Comparison of ENCODE assay signal across 19 cellular contexts in the genomic region with DNA sequence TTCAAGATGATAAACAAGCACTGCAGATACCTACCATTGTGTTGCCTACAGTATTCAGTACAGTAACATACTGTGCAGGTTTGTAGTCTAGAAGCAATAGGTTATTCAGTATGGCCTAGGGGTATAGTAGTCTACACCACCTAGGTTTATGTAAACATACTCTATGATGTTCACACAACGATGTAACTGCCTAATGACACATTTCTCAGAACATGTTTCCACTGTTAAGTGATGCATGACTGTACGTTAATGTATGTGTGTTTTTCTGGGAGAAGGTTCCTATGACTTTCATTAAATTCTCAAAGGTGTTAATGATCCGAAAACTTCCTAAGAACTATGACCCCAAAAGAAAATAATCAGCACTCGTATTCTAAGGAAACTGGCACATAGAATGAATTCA. TPM values are rescaled to one million over a fixed set of nuclear protein-coding genes. Genes with fewer than 3 reads are reported as not detected.
DNase-seq lines count a peak whose midpoint lies in the region; ATAC-seq and TF ChIP-seq lines count a peak whose summit lies in the region.
"Had no signal": no experiment of that assay in that cellular context is flagged by ENCODE, and none has a peak within 500 bp of the region (broad histone marks: within the 10 kb centered on the region; RNA-seq: fewer than 3 reads in every experiment).

No MANE protein-coding gene starts in this region.

- POLR2A ChIA-PET in activated CD4-positive, alpha-beta T cell treated with anti-CD3 and anti-CD28 coated beads for 36 hours (lab: Charles Lee): no interaction called here
- POLR2A ChIA-PET in HEK293T (lab: Yijun Ruan, JAX): no interaction called here
- POLR2A ChIA-PET in activated CD8-positive, alpha-beta T cell treated with anti-CD3 and anti-CD28 coated beads for 36 hours (lab: Charles Lee): interaction anchor here (2.7 kb wide), 1 partner anchor 8 kb away, joined by 6 read pairs; no protein-coding TSS in a partner anchor

- peaks cover 3% of the 10 kb centered on the region for H3K4me1 Mint-ChIP-seq in activated CD4-positive, alpha-beta T cell treated with anti-CD3 and anti-CD28 coated beads for 36 hours
- no peaks in the 10 kb centered on the region for H3K4me1 Mint-ChIP-seq in activated CD8-positive, alpha-beta T cell treated with anti-CD3 and anti-CD28 coated beads for 36 hours (ENCODE audit: low read depth)

- no peak for DNase-seq in activated CD4-positive, alpha-beta T cell treated with anti-CD3 and anti-CD28 coated beads for 36 hours
- no peak for DNase-seq in activated CD4-positive, alpha-beta T cell treated with anti-CD3 and anti-CD28 coated beads, Interleukin-2, amount 50 U/mL, for 48 hours
- DNase-seq in NCI-H2081 (lab: John Stamatoyannopoulos, UW): peak; percentile 41 to 86
- no peak for DNase-seq in RWPE2 (ENCODE audit: low spot score)
- DNase-seq in HEK293T (ENCODE audit: extremely low spot score): no peak
- DNase-seq in GM19240 (ENCODE audit: insufficient read length, low spot score): no peak
- DNase-seq in activated CD8-positive, alpha-beta T cell treated with anti-CD3 and anti-CD28 coated beads for 36 hours: no peak
- DNase-seq: Calu3, DMS79, MG63, NCI-H1092 treated with DMSO at 0.1 percent for 48 hours, NCI-H2029, NCI-H446, SK-N-SH had no signal

- TF ChIP-seq CTCF in RWPE2 (IDR thresholded peaks at IDR 0.05; ENCODE audit: poor library complexity, severe bottlenecking): no peak
- TF ChIP-seq CTCF in activated CD8-positive, alpha-beta T cell treated with anti-CD3 and anti-CD28 coated beads for 36 hours (IDR thresholded peaks at IDR 0.05): no peak

- H3K4me3 ChIP-seq in RWPE2 (ENCODE audit: severe bottlenecking): no peak overlapping the region
- H3K4me3 ChIP-seq: A549, MG63, PC-9 had no signal

- intact Hi-C loops in activated CD4-positive, alpha-beta T cell treated with anti-CD3 and anti-CD28 coated beads for 36 hours (cut with DNase I, micrococcal nuclease): no loop called here
- intact Hi-C loops in activated CD8-positive, alpha-beta T cell treated with anti-CD3 and anti-CD28 coated beads for 36 hours (cut with micrococcal nuclease): no loop called here

- no peaks in the 10 kb centered on the region for H3K36me3 Mint-ChIP-seq in activated CD4-positive, alpha-beta T cell treated with anti-CD3 and anti-CD28 coated beads for 36 hours (ENCODE audit: low read depth)
- H3K36me3 Mint-ChIP-seq in activated CD8-positive, alpha-beta T cell treated with anti-CD3 and anti-CD28 coated beads for 36 hours (ENCODE audit: low read depth): no peaks in the 10 kb centered on the region

- CTCF ChIA-PET in activated CD4-positive, alpha-beta T cell treated with anti-CD3 and anti-CD28 coated beads for 36 hours (lab: Charles Lee): no interaction called here
- CTCF ChIA-PET in HEK293T (lab: Yijun Ruan, JAX): no interaction called here
- CTCF ChIA-PET in activated CD8-positive, alpha-beta T cell treated with anti-CD3 and anti-CD28 coated beads for 36 hours (lab: Charles Lee): no interaction called here

- H3K36me3 ChIP-seq in RWPE2 (ENCODE audit: low read depth): no peaks in the 10 kb centered on the region
- H3K36me3 ChIP-seq: MG63 had no signal

- no peaks in the 10 kb centered on the region for H3K27me3 ChIP-seq in RWPE2 (ENCODE audit: insufficient read depth, poor library complexity, severe bottlenecking)
- H3K27me3 ChIP-seq: MG63 had no signal

- H3K9me3 ChIP-seq in RWPE2 (ENCODE audit: severe bottlenecking): no peaks in the 10 kb centered on the region
- H3K9me3 ChIP-seq: A549, MG63, SK-N-SH had no signal

- no peaks in the 10 kb centered on the region for H3K27me3 Mint-ChIP-seq in activated CD4-positive, alpha-beta T cell treated with anti-CD3 and anti-CD28 coated beads for 36 hours
- no peaks in the 10 kb centered on the region for H3K27me3 Mint-ChIP-seq in activated CD8-positive, alpha-beta T cell treated with anti-CD3 and anti-CD28 coated beads for 36 hours

- ATAC-seq in activated CD4-positive, alpha-beta T cell treated with anti-CD3 and anti-CD28 coated beads for 36 hours: peak; percentile 19
- ATAC-seq in RWPE2 (ENCODE audit: low read depth): peak; percentile 50; the same call in 2 of the 3 replicates
- ATAC-seq in HG02973 (IDR thresholded peaks at IDR 0.05; ENCODE audit: unreplicated experiment): no peak
- no peak for ATAC-seq in activated CD8-positive, alpha-beta T cell treated with anti-CD3 and anti-CD28 coated beads for 36 hours
- ATAC-seq: A549 had no signal

- no peak overlapping the region for H3K4me3 Mint-ChIP-seq in activated CD4-positive, alpha-beta T cell treated with anti-CD3 and anti-CD28 coated beads for 36 hours
- no peak overlapping the region for H3K4me3 Mint-ChIP-seq in activated CD8-positive, alpha-beta T cell treated with anti-CD3 and anti-CD28 coated beads for 36 hours
- H3K4me3 Mint-ChIP-seq: T-helper 1 cell treated with Interleukin-12 subunit alpha and Interleukin-12 subunit beta and Interleukin-4 antibody, amounts not matched to agents 30 μg/mL and 1 μg/mL, for 36 hours had no signal

- no peaks in the 10 kb centered on the region for H3K9me3 Mint-ChIP-seq in activated CD4-positive, alpha-beta T cell treated with anti-CD3 and anti-CD28 coated beads for 36 hours (ENCODE audit: low read depth)
- H3K9me3 Mint-ChIP-seq in activated CD8-positive, alpha-beta T cell treated with anti-CD3 and anti-CD28 coated beads for 36 hours: no peaks in the 10 kb centered on the region
- H3K9me3 Mint-ChIP-seq: T-helper 1 cell treated with Interleukin-12 subunit alpha and Interleukin-12 subunit beta and Interleukin-4 antibody, amounts not matched to agents 30 μg/mL and 1 μg/mL, for 36 hours had no signal

- no peaks in the 10 kb centered on the region for H3K4me1 ChIP-seq in RWPE2 (ENCODE audit: insufficient read depth, poor library complexity, severe bottlenecking)
- H3K4me1 ChIP-seq: A549 had no signal

- no peak overlapping the region for H3K27ac Mint-ChIP-seq in activated CD4-positive, alpha-beta T cell treated with anti-CD3 and anti-CD28 coated beads for 36 hours
- H3K27ac Mint-ChIP-seq in activated CD8-positive, alpha-beta T cell treated with anti-CD3 and anti-CD28 coated beads for 36 hours: no peak overlapping the region
- H3K27ac Mint-ChIP-seq: T-helper 1 cell treated with Interleukin-12 subunit alpha and Interleukin-12 subunit beta and Interleukin-4 antibody, amounts not matched to agents 30 μg/mL and 1 μg/mL, for 36 hours had no signal

- H3K27ac ChIP-seq in RWPE2 (ENCODE audit: poor library complexity, severe bottlenecking): no peak overlapping the region
- H3K27ac ChIP-seq: A549, KMS-11, PC-9 had no signal

TF ChIP-seq in HEK293T, 16 proteins besides CTCF, POLR2A, EP300 and RAD21:
- TF ChIP-seq, protein P1, sequence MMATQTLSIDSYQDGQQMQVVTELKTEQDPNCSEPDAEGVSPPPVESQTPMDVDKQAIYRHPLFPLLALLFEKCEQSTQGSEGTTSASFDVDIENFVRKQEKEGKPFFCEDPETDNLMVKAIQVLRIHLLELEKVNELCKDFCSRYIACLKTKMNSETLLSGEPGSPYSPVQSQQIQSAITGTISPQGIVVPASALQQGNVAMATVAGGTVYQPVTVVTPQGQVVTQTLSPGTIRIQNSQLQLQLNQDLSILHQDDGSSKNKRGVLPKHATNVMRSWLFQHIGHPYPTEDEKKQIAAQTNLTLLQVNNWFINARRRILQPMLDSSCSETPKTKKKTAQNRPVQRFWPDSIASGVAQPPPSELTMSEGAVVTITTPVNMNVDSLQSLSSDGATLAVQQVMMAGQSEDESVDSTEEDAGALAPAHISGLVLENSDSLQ (IDR thresholded peaks at IDR 0.05): no peak
- no peak for TF ChIP-seq CTBP1 (IDR thresholded peaks at IDR 0.05; ENCODE audit: borderline replicate concordance)
- no peak for TF ChIP-seq LEF1 (IDR thresholded peaks at IDR 0.05; ENCODE audit: borderline replicate concordance)
- no peak for TF ChIP-seq FOXA1 (IDR thresholded peaks at IDR 0.05)
- no peak for TF ChIP-seq SP1 (IDR thresholded peaks at IDR 0.05)
- no peak for TF ChIP-seq L3MBTL2 (conservative IDR thresholded peaks at IDR 0.05)
- TF ChIP-seq FOXM1 (IDR thresholded peaks at IDR 0.05; ENCODE audit: borderline replicate concordance): no peak
- TF ChIP-seq FOXK2 (IDR thresholded peaks at IDR 0.05): no peak
- no peak for TF ChIP-seq SUZ12 (IDR thresholded peaks at IDR 0.05)
- TF ChIP-seq ARNT (IDR thresholded peaks at IDR 0.05): no peak
- TF ChIP-seq ZNF384 (IDR thresholded peaks at IDR 0.05): no peak
- TF ChIP-seq ELF4 (IDR thresholded peaks at IDR 0.05): no peak
- TF ChIP-seq BHLHE40 (IDR thresholded peaks at IDR 0.05; ENCODE audit: borderline replicate concordance): no peak
- TF ChIP-seq TARDBP (IDR thresholded peaks at IDR 0.05): no peak
- TF ChIP-seq NFRKB (IDR thresholded peaks at IDR 0.05): no peak
- TF ChIP-seq HDGF (IDR thresholded peaks at IDR 0.05; ENCODE audit: borderline replicate concordance): no peak

RNA-seq across cellular contexts. Expression of a gene that starts 20.9 kb away (rescaled TPM):
- total RNA-seq in activated CD4-positive, alpha-beta T cell treated with anti-CD3 and anti-CD28 coated beads for 36 hours: 100 to 1,000 TPM; 510 to 518 TPM
- total RNA-seq in activated CD8-positive, alpha-beta T cell treated with anti-CD3 and anti-CD28 coated beads for 36 hours: 100 to 1,000 TPM; 365 to 373 TPM

RNA-seq across cellular contexts. Expression of a gene that starts 44.2 kb away (rescaled TPM):
- total RNA-seq in activated CD4-positive, alpha-beta T cell treated with anti-CD3 and anti-CD28 coated beads for 36 hours: 10 to 100 TPM; 22.8 to 25.3 TPM
- total RNA-seq in activated CD8-positive, alpha-beta T cell treated with anti-CD3 and anti-CD28 coated beads for 36 hours: 10 to 100 TPM; 19.2 to 21.0 TPM

Comparison
In these comparisons a context has a peak if more than half of its experiments do, and no peak if none do; other contexts are left out.
1. ATAC-seq: peak in activated CD4-positive, alpha-beta T cell treated with anti-CD3 and anti-CD28 coated beads for 36 hours (single experiment) and RWPE2 (single experiment); none in HG02973 (single experiment) and activated CD8-positive, alpha-beta T cell treated with anti-CD3 and anti-CD28 coated beads for 36 hours (single experiment).
2. DNase-seq: peak in NCI-H2081 (2 of 2); none in activated CD4-positive, alpha-beta T cell treated with anti-CD3 and anti-CD28 coated beads for 36 hours (single experiment), activated CD4-positive, alpha-beta T cell treated with anti-CD3 and anti-CD28 coated beads, Interleukin-2, amount 50 U/mL, for 48 hours (0 of 2), RWPE2 (single experiment), HEK293T (single experiment), GM19240 (single experiment) and activated CD8-positive, alpha-beta T cell treated with anti-CD3 and anti-CD28 coated beads for 36 hours (single experiment).